Comparison of ENCODE assay signal across 20 cellular contexts in genomic region chr15:99117111-99117510, GRCh38. TPM values are rescaled to one million over a fixed set of nuclear protein-coding genes. Genes with fewer than 3 reads are reported as not detected.
A peak's percentile ranks its signal among the peaks of the same experiment; 100 is the strongest.
DNase-seq lines count a peak whose midpoint lies in the region; ATAC-seq and TF ChIP-seq lines count a peak whose summit lies in the region.
"Had no signal": no experiment of that assay in that cellular context is flagged by ENCODE, and none has a peak within 500 bp of the region (broad histone marks: within the 10 kb centered on the region; RNA-seq: fewer than 3 reads in every experiment).

No MANE protein-coding gene starts in this region.

- intact Hi-C loops in left ventricle myocardium superior (cut with micrococcal nuclease) (no loop called here), Right ventricle myocardium superior (cut with DNase I) (no loop called here), stomach (cut with DNase I; ENCODE audit: low total_unique reads) (no loop called here)

- H3K27ac Mint-ChIP-seq in GM23338: no peak overlapping the region
- H3K27ac Mint-ChIP-seq in activated T-cell treated with anti-CD3 and anti-CD28 coated beads, Interleukin-2, amount 50 U/mL, for 72 hours: no peak overlapping the region
- H3K27ac Mint-ChIP-seq: CD4-positive, CD25-positive, alpha-beta regulatory T cell had no signal

- H3F3A ChIP-seq in GM23338 (replicated peaks; ENCODE audit: low read depth): no peaks in the 10 kb centered on the region

- no peak overlapping the region for H3K4me3 ChIP-seq in muscle layer of duodenum (ENCODE audit: low read depth in 1 of 2, low read length in 2 of 2)
- no peak overlapping the region for H3K4me3 ChIP-seq in stomach
- no peak overlapping the region for H3K4me3 ChIP-seq in GM23338
- H3K4me3 ChIP-seq: GM23248, K562 had no signal

- H3K27ac ChIP-seq in muscle layer of duodenum (ENCODE audit: low read length) (peak overlapping the region; percentile 36), stomach (peak overlapping the region in 3 of 5 donors; percentile 59 to 96 (median 87)), GM23338 (ENCODE audit: low read depth) (no peak overlapping the region)
- H3K27ac ChIP-seq: GM23248 had no signal

- H3K4me1 ChIP-seq in muscle layer of duodenum (ENCODE audit: control insufficient read depth in 1 of 2, insufficient read depth in 2 of 2, low read length in 2 of 2): peaks cover 0 to 74% of the 10 kb centered on the region in 2 donors
- peaks cover 0 to 71% (median 23%) of the 10 kb centered on the region in 4 donors for H3K4me1 ChIP-seq in stomach
- no peaks in the 10 kb centered on the region for H3K4me1 ChIP-seq in GM23338 (ENCODE audit: insufficient read depth)

- H4K20me1 ChIP-seq in GM23338 (replicated peaks; ENCODE audit: insufficient read depth): no peaks in the 10 kb centered on the region

- no peaks in the 10 kb centered on the region; the same call in 2 of the 3 replicates for H3K9me3 Mint-ChIP-seq in GM23338
- no peaks in the 10 kb centered on the region for H3K9me3 Mint-ChIP-seq in activated T-cell treated with anti-CD3 and anti-CD28 coated beads, Interleukin-2, amount 50 U/mL, for 72 hours
- H3K9me3 Mint-ChIP-seq: CD4-positive, CD25-positive, alpha-beta regulatory T cell had no signal

- no peak for ATAC-seq in left ventricle myocardium superior
- ATAC-seq in Right ventricle myocardium superior (ENCODE audit: poor library complexity): no peak
- no peak for ATAC-seq in HG03135 (IDR thresholded peaks at IDR 0.05; ENCODE audit: unreplicated experiment)
- no peak for ATAC-seq in GM23338
- ATAC-seq in activated T-cell treated with anti-CD3 and anti-CD28 coated beads, Interleukin-2, amount 50 U/mL, for 72 hours (replicated peaks in 1 of 2): no peak
- ATAC-seq in activated CD4-positive, CD25-positive, alpha-beta regulatory T cell treated with anti-CD3 and anti-CD28 coated beads, Interleukin-2, amount 50 U/mL, for 24 hours: no peak
- ATAC-seq: HCT116, K562 had no signal

- H3K4me1 Mint-ChIP-seq in GM23338: peaks cover 12% of the 10 kb centered on the region
- no peaks in the 10 kb centered on the region for H3K4me1 Mint-ChIP-seq in activated T-cell treated with anti-CD3 and anti-CD28 coated beads, Interleukin-2, amount 50 U/mL, for 72 hours (ENCODE audit: low read depth)
- H3K4me1 Mint-ChIP-seq: CD4-positive, CD25-positive, alpha-beta regulatory T cell had no signal

- peaks cover 2% of the 10 kb centered on the region; the same call in 1 of the 3 replicates for H3K36me3 Mint-ChIP-seq in GM23338 (ENCODE audit: low read depth)
- H3K36me3 Mint-ChIP-seq in activated T-cell treated with anti-CD3 and anti-CD28 coated beads, Interleukin-2, amount 50 U/mL, for 72 hours (ENCODE audit: insufficient read depth in 2 of 2): no peaks in the 10 kb centered on the region
- H3K36me3 Mint-ChIP-seq: CD4-positive, CD25-positive, alpha-beta regulatory T cell had no signal

- no peaks in the 10 kb centered on the region for H3K9me2 ChIP-seq in GM23338 (ENCODE audit: insufficient read depth)

- H3K9me3 ChIP-seq in muscle layer of duodenum (ENCODE audit: control insufficient read depth in 1 of 2, low read length in 2 of 2) (no peaks in the 10 kb centered on the region), stomach (no peaks in the 10 kb centered on the region)
- H3K9me3 ChIP-seq: BE2C had no signal

- peak; percentile 10 for DNase-seq in left ventricle myocardium superior
- no peak for DNase-seq in Right ventricle myocardium superior
- no peak for DNase-seq in stomach
- DNase-seq in GM23338 (ENCODE audit: low spot score): no peak
- no peak for DNase-seq in activated T-cell treated with anti-CD3 and anti-CD28 coated beads, Interleukin-2, amount 50 U/mL, for 72 hours
- DNase-seq: BE2C; CD4-positive, CD25-positive, alpha-beta regulatory T cell; COR-L47; GF-D8; GM23248; NCI-H187; NCI-H2107; NCI-H510A; NCI-H748 treated with DMSO at 0.1 percent for 48 hours; SHP77 had no signal

- TF ChIP-seq EP300 in stomach (IDR thresholded peaks at IDR 0.05): no peak

- no peak overlapping the region for H2AFZ ChIP-seq in GM23338
- H2AFZ ChIP-seq: GM23248 had no signal

- no peak overlapping the region for H3K4me2 ChIP-seq in GM23338

- H3K27me3 ChIP-seq in muscle layer of duodenum (ENCODE audit: low read depth, low read length) (no peaks in the 10 kb centered on the region), stomach (no peaks in the 10 kb centered on the region), GM23338 (ENCODE audit: insufficient read depth) (no peaks in the 10 kb centered on the region)
- H3K27me3 ChIP-seq: BE2C had no signal

- no peaks in the 10 kb centered on the region for H3K79me2 ChIP-seq in GM23338 (replicated peaks; ENCODE audit: insufficient read depth)

- H3K36me3 ChIP-seq in muscle layer of duodenum (ENCODE audit: control insufficient read depth in 1 of 2, insufficient read depth in 2 of 2, low read length in 2 of 2) (peaks cover 3 to 8% of the 10 kb centered on the region in 2 donors), stomach (peaks cover 0 to 54% (median 13%) of the 10 kb centered on the region in 4 donors), GM23338 (ENCODE audit: insufficient read depth) (no peaks in the 10 kb centered on the region)

- TF ChIP-seq CTCF in stomach (IDR thresholded peaks at IDR 0.05) (no peak), GM23338 (conservative IDR thresholded peaks at IDR 0.05; ENCODE audit: low read depth in 2 of 2) (no peak)

- H3K4me3 Mint-ChIP-seq in GM23338: no peak overlapping the region
- no peak overlapping the region for H3K4me3 Mint-ChIP-seq in activated T-cell treated with anti-CD3 and anti-CD28 coated beads, Interleukin-2, amount 50 U/mL, for 72 hours
- H3K4me3 Mint-ChIP-seq: CD4-positive, CD25-positive, alpha-beta regulatory T cell had no signal

- 79 to 90% (median 86%) methylated on average over 8 of the region's 8 CpGs for WGBS in stomach, 5 donors

- no peak for TF ChIP-seq POLR2A in stomach (IDR thresholded peaks at IDR 0.05)

- H3K27me3 Mint-ChIP-seq in GM23338 (ENCODE audit: insufficient read depth, low read depth, poor library complexity): peaks cover 2% of the 10 kb centered on the region
- no peaks in the 10 kb centered on the region for H3K27me3 Mint-ChIP-seq in activated T-cell treated with anti-CD3 and anti-CD28 coated beads, Interleukin-2, amount 50 U/mL, for 72 hours (ENCODE audit: low read depth)

TF ChIP-seq in GM23338, 12 proteins besides CTCF, POLR2A, EP300 and RAD21 (continues in another document):
- no peak for TF ChIP-seq ZNF114 (CRISPR knock-in tag; IDR thresholded peaks at IDR 0.05)

RNA-seq across cellular contexts. Expression of gene SYNM, which starts 12.2 kb away (rescaled TPM):
- total RNA-seq in left ventricle myocardium superior (329 TPM), Right ventricle myocardium superior (295 TPM), stomach (100 to 1,000 TPM in 4 of 5 donors, 10 to 100 TPM in 1; 71.3 to 469 (median 235) TPM)
- polyA plus RNA-seq in stomach (10 to 100 TPM in 1 of 3 donors, 1 to 10 TPM in 2; 4.0 to 88.7 (median 5.7) TPM), GM23338 (2016; fragmentation: Nextera tagmentation; extraction: Ambion mirVana) (0.73 and 0.74 TPM in 2 replicates)
- 2.9 and 3.5 TPM in 2 replicates for total RNA-seq in GM23338 (2014; rRNA removed; shearing (Covaris generic))
- 1 to 10 TPM; 2.8 to 3.3 TPM for total RNA-seq in activated T-cell treated with anti-CD3 and anti-CD28 coated beads, Interleukin-2, amount 50 U/mL, for 72 hours

Comparison
In these comparisons a context has a peak if more than half of its experiments do, and no peak if none do; other contexts are left out.
1. RNA of gene SYNM, which starts 12.2 kb away (total RNA-seq): 329 TPM in left ventricle myocardium superior (single experiment), 295 TPM in Right ventricle myocardium superior (single experiment) and 71.3 to 469 TPM in stomach; 2.9 to 3.5 TPM in GM23338 and 2.8 to 3.3 TPM in activated T-cell treated with anti-CD3 and anti-CD28 coated beads, Interleukin-2, amount 50 U/mL, for 72 hours; every median in the first group is over 10 times any median in the second.